Comparison of ENCODE assay signal across 8 cellular contexts in the genomic region with DNA sequence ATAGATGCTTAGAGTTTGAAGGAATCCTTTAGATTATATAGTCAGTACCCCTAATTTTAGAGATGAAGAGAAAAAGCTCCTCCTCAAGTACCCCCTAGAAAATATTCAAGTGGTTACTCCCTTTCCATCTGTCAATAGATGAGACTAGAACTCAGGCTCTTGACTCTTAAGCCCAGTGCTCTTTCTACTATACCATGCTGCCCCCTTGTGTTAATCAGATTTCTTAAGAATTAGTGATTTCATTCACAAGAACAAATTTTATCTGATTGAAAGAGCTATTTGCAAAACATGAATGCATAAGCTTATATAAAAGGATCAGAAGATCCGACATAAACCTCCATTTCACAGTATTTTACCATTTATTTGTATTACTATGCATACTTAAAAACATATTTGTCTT.
DNase-seq lines count a peak whose midpoint lies in the region; ATAC-seq and TF ChIP-seq lines count a peak whose summit lies in the region.

No MANE protein-coding gene starts in this region.

- ATAC-seq in GM21367 (IDR thresholded peaks at IDR 0.05; ENCODE audit: unreplicated experiment): peak; percentile 56

- peak; percentile 78 for DNase-seq in A673 (ENCODE audit: low spot score)
- DNase-seq in NCI-H226: peak; percentile 18
- DNase-seq in mammary epithelial cell: peak; percentile 14
- no peak for DNase-seq in osteocyte (ENCODE audit: extremely low spot score, unreplicated experiment)
- DNase-seq in islet precursor cell: no peak
- DNase-seq in activated T-helper 1 cell treated with anti-CD3 and anti-CD28 coated beads, Interleukin-12 subunit alpha, Interleukin-12 subunit beta, Interleukin-2, Interleukin-4 antibody, amounts not matched to agents 30 ng/mL and 10 ng/mL and 1 ng/mL, durations not matched to agents 14 hours and 24 hours and 36 hours (ENCODE audit: low spot score): no peak
- DNase-seq in DMS79 (lab: John Stamatoyannopoulos, UW): no peak

- peaks cover 4% of the 10 kb centered on the region for H3K4me1 Mint-ChIP-seq in osteocyte (ENCODE audit: unreplicated experiment)
- H3K4me1 Mint-ChIP-seq in activated T-helper 1 cell treated with anti-CD3 and anti-CD28 coated beads, Interleukin-12 subunit alpha, Interleukin-12 subunit beta, Interleukin-2, Interleukin-4 antibody, amounts not matched to agents 30 ng/mL and 10 ng/mL and 1 ng/mL, durations not matched to agents 14 hours and 24 hours and 36 hours (ENCODE audit: low read depth): no peaks in the 10 kb centered on the region

- H3K4me3 ChIP-seq in A673 (ENCODE audit: low read depth, low read length, poor library complexity, severe bottlenecking) (no peak overlapping the region), mammary epithelial cell (replicated peaks in 1 of 3; ENCODE audit: insufficient read depth in 1 of 3, low read depth in 2 of 3, low read length in 3 of 3) (no peak overlapping the region)

- in situ Hi-C loops in mammary epithelial cell (cut with MboI; ENCODE audit: low sequenced_read_pairs in 2 of 2): no loop called here

- no peak overlapping the region for H3K27ac Mint-ChIP-seq in osteocyte (ENCODE audit: unreplicated experiment)
- no peak overlapping the region for H3K27ac Mint-ChIP-seq in activated T-helper 1 cell treated with anti-CD3 and anti-CD28 coated beads, Interleukin-12 subunit alpha, Interleukin-12 subunit beta, Interleukin-2, Interleukin-4 antibody, amounts not matched to agents 30 ng/mL and 10 ng/mL and 1 ng/mL, durations not matched to agents 14 hours and 24 hours and 36 hours

- peaks cover 10% of the 10 kb centered on the region for H3K27me3 Mint-ChIP-seq in osteocyte (ENCODE audit: unreplicated experiment)
- H3K27me3 Mint-ChIP-seq in activated T-helper 1 cell treated with anti-CD3 and anti-CD28 coated beads, Interleukin-12 subunit alpha, Interleukin-12 subunit beta, Interleukin-2, Interleukin-4 antibody, amounts not matched to agents 30 ng/mL and 10 ng/mL and 1 ng/mL, durations not matched to agents 14 hours and 24 hours and 36 hours (ENCODE audit: insufficient read depth): no peaks in the 10 kb centered on the region

- H3K4me1 ChIP-seq in A673 (ENCODE audit: insufficient read depth, low read length, poor library complexity, severe bottlenecking) (no peaks in the 10 kb centered on the region), mammary epithelial cell (ENCODE audit: insufficient read depth, low read length) (no peaks in the 10 kb centered on the region)

- BruUV-seq in A673 (replicated peaks; lab: Mats Ljungman, UMichigan) (no TSS peak), mammary epithelial cell (replicated peaks; lab: Mats Ljungman, UMichigan) (no TSS peak)

- peak; percentile 67 for TF ChIP-seq CTCF in A673 (conservative IDR thresholded peaks at IDR 0.05; ENCODE audit: low read depth, low read length)
- TF ChIP-seq CTCF in mammary epithelial cell (conservative IDR thresholded peaks at IDR 0.05 in 1 of 2, IDR thresholded peaks at IDR 0.05 in 1 of 2; ENCODE audit: extremely low read depth in 1 of 2, insufficient read depth in 1 of 2, low read depth in 1 of 2, low read length in 2 of 2): peak; percentile 33 to 43
- TF ChIP-seq CTCF in osteocyte (IDR thresholded peaks at IDR 0.05): peak; percentile 69

- 7% methylated on average over 1 of the region's 1 CpG for WGBS in mammary epithelial cell (ENCODE audit: low coverage, missing lambda C conversion rate)

- H3K4me3 Mint-ChIP-seq in osteocyte (ENCODE audit: unreplicated experiment): no peak overlapping the region
- H3K4me3 Mint-ChIP-seq in activated T-helper 1 cell treated with anti-CD3 and anti-CD28 coated beads, Interleukin-12 subunit alpha, Interleukin-12 subunit beta, Interleukin-2, Interleukin-4 antibody, amounts not matched to agents 30 ng/mL and 10 ng/mL and 1 ng/mL, durations not matched to agents 14 hours and 24 hours and 36 hours: no peak overlapping the region

- no peaks in the 10 kb centered on the region for H3K9me3 Mint-ChIP-seq in osteocyte (ENCODE audit: unreplicated experiment)
- H3K9me3 Mint-ChIP-seq in activated T-helper 1 cell treated with anti-CD3 and anti-CD28 coated beads, Interleukin-12 subunit alpha, Interleukin-12 subunit beta, Interleukin-2, Interleukin-4 antibody, amounts not matched to agents 30 ng/mL and 10 ng/mL and 1 ng/mL, durations not matched to agents 14 hours and 24 hours and 36 hours: no peaks in the 10 kb centered on the region

- H3K79me2 ChIP-seq in mammary epithelial cell (ENCODE audit: insufficient read depth, low read length): no peaks in the 10 kb centered on the region

- H3K9ac ChIP-seq in mammary epithelial cell (ENCODE audit: insufficient read depth, low read length): no peak overlapping the region

- H4K20me1 ChIP-seq in mammary epithelial cell (ENCODE audit: insufficient read depth, low read length): no peaks in the 10 kb centered on the region

- no peaks in the 10 kb centered on the region for H3K9me3 ChIP-seq in A673 (ENCODE audit: low read depth, low read length, poor library complexity, severe bottlenecking)
- no peaks in the 10 kb centered on the region for H3K9me3 ChIP-seq in mammary epithelial cell (replicated peaks; ENCODE audit: insufficient read depth, low read length)

- H3K4me2 ChIP-seq in mammary epithelial cell (ENCODE audit: insufficient read depth, low read depth, low read length): no peak overlapping the region

- H2AFZ ChIP-seq in mammary epithelial cell (ENCODE audit: low read depth, low read length): no peak overlapping the region

- dilution Hi-C loops in mammary epithelial cell (cut with HindIII; ENCODE audit: low sequenced_read_pairs): no loop called here

- H3K36me3 Mint-ChIP-seq in osteocyte (ENCODE audit: unreplicated experiment): no peaks in the 10 kb centered on the region
- no peaks in the 10 kb centered on the region for H3K36me3 Mint-ChIP-seq in activated T-helper 1 cell treated with anti-CD3 and anti-CD28 coated beads, Interleukin-12 subunit alpha, Interleukin-12 subunit beta, Interleukin-2, Interleukin-4 antibody, amounts not matched to agents 30 ng/mL and 10 ng/mL and 1 ng/mL, durations not matched to agents 14 hours and 24 hours and 36 hours (ENCODE audit: low read depth)

- H3K36me3 ChIP-seq in A673 (ENCODE audit: insufficient read depth, low read length, poor library complexity, severe bottlenecking): no peaks in the 10 kb centered on the region
- H3K36me3 ChIP-seq in mammary epithelial cell (ENCODE audit: insufficient read depth, low read length): no peaks in the 10 kb centered on the region

- intact Hi-C loops in A673 (cut with micrococcal nuclease; ENCODE audit: unreplicated experiment) (loop anchor here (2.0 to 10.0 kb wide), 6 partner anchors 271 to 1824 kb away; no protein-coding TSS in a partner anchor), mammary epithelial cell (cut with micrococcal nuclease) (loop anchor here (5.0 to 10.0 kb wide), 3 partner anchors 494 to 1826 kb away; no protein-coding TSS in a partner anchor)
- intact Hi-C loops in activated T-helper 1 cell treated with anti-CD3 and anti-CD28 coated beads, Interleukin-12 subunit alpha, Interleukin-12 subunit beta, Interleukin-2, Interleukin-4 antibody, amounts not matched to agents 30 ng/mL and 10 ng/mL and 1 ng/mL, durations not matched to agents 14 hours and 24 hours and 36 hours (cut with micrococcal nuclease): loop anchor here (1.0 to 2.0 kb wide), 2 partner anchors 1768 to 1825 kb away; no protein-coding TSS in a partner anchor

- POLR2A ChIA-PET in A673 (lab: Charles Lee; ENCODE audit: low non-redundant PET): interaction anchor here (0.6 kb wide), 1 partner anchor 963 kb away, joined by 3 read pairs; no protein-coding TSS in a partner anchor

- H3K27ac ChIP-seq in A673 (ENCODE audit: low read depth, low read length, poor library complexity, severe bottlenecking) (no peak overlapping the region), mammary epithelial cell (ENCODE audit: insufficient read depth, low read depth, low read length) (no peak overlapping the region)

- CTCF ChIA-PET in A673 (lab: Charles Lee): interaction anchor here (0.6 to 1.2 kb wide), 4 partner anchors 9 to 1769 kb away, joined by 3 to 5 read pairs (median 4); no protein-coding TSS in a partner anchor
- CTCF ChIA-PET in mammary epithelial cell (lab: Charles Lee; ENCODE audit: low non-redundant PET): interaction anchor here (0.6 to 0.9 kb wide), 2 partner anchors 257 to 1425 kb away, joined by 3 read pairs; no protein-coding TSS in a partner anchor

- H3K27me3 ChIP-seq in A673 (replicated peaks; ENCODE audit: insufficient read depth, low read depth, low read length, poor library complexity): peaks cover 7% of the 10 kb centered on the region
- H3K27me3 ChIP-seq in mammary epithelial cell (ENCODE audit: insufficient read depth, low read length): peaks cover 3% of the 10 kb centered on the region

Comparison
In these comparisons a context has a peak if more than half of its experiments do, and no peak if none do; other contexts are left out.
1. DNase-seq: peak in A673 (single experiment), NCI-H226 (single experiment) and mammary epithelial cell (single experiment); none in osteocyte (single experiment), islet precursor cell (single experiment), activated T-helper 1 cell treated with anti-CD3 and anti-CD28 coated beads, Interleukin-12 subunit alpha, Interleukin-12 subunit beta, Interleukin-2, Interleukin-4 antibody, amounts not matched to agents 30 ng/mL and 10 ng/mL and 1 ng/mL, durations not matched to agents 14 hours and 24 hours and 36 hours (single experiment) and DMS79 (single experiment).
2. Peak in every context shown above with its lines, with median percentiles within 50 percentile points of each other: CTCF ChIP-seq.